8 cellular contexts compared by ENCODE assay signal in the genomic region with DNA sequence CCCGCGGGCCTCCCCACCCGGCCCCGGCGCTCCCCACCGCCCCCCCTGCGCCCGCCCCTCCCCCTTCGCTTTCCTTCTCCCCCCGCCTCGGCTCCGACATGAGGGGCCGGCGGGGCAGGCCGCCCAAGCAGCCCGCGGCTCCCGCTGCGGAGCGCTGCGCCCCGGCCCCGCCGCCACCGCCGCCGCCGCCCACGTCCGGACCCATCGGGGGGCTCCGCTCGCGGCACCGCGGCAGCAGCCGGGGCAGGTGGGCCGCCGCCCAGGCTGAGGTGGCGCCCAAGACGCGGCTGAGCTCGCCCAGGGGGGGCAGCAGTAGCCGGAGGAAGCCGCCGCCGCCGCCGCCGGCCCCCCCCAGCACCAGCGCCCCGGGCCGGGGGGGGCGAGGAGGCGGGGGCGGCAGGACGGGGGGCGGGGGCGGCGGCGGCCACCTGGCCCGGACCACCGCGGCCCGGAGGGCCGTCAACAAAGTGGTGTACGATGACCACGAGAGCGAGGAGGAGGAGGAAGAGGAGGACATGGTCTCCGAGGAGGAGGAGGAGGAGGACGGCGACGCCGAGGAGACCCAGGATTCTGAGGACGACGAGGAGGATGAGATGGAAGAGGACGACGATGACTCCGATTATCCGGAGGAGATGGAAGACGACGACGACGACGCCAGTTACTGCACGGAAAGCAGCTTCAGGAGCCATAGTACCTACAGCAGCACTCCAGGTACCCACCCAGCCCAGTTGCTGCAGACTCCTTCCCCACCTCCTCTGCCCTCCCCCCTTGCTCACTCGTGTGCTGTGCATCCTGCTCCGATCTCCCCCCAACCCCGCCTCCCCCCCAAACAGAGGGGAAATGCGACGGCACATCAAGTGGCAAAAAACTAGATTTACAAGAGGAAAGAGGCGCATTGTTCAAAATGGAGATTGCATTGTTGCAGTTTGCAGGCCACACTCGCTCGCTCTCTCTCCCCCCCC. TPM values are rescaled to one million over a fixed set of nuclear protein-coding genes. Genes with fewer than 3 reads are reported as not detected.
DNase-seq lines count a peak whose midpoint lies in the region; ATAC-seq and TF ChIP-seq lines count a peak whose summit lies in the region.
"Not testable (repeated sequence)": the region's sequence is repeated elsewhere in the genome, so short reads cannot be mapped to it uniquely, and the experiment has no call there.

No MANE protein-coding gene starts in this region.

- TF ChIP-seq CTCF in DND-41 (IDR thresholded peaks at IDR 0.05; ENCODE audit: borderline replicate concordance, extremely low read depth, low read length, poor library complexity, severe bottlenecking); KMS-11 (conservative IDR thresholded peaks at IDR 0.05; ENCODE audit: low read depth, low read length); foreskin keratinocyte (conservative IDR thresholded peaks at IDR 0.05): not testable (repeated sequence)

- peaks cover 12% of the 10 kb centered on the region for H3K36me3 ChIP-seq in DND-41 (ENCODE audit: insufficient read depth, low read length)
- H3K36me3 ChIP-seq in GM23248 (ENCODE audit: low read depth); KMS-11 (ENCODE audit: insufficient read depth): not testable (repeated sequence)

- H3K4me1 ChIP-seq in DND-41 (ENCODE audit: insufficient read depth, low read length): peaks cover 50% of the 10 kb centered on the region
- peaks cover 22% of the 10 kb centered on the region for H3K4me1 ChIP-seq in GM23248 (ENCODE audit: insufficient read depth)
- H3K4me1 ChIP-seq in KMS-11 (ENCODE audit: low read depth, poor library complexity, severe bottlenecking): peaks cover 34% of the 10 kb centered on the region
- H3K4me1 ChIP-seq in foreskin keratinocyte: peaks cover 26% of the 10 kb centered on the region

- not testable (repeated sequence) for H3K9me3 ChIP-seq in DND-41 (ENCODE audit: insufficient read depth, low read length, severe bottlenecking); GM23248 (ENCODE audit: low read depth)

- peaks cover 55% of the 10 kb centered on the region for H3K79me2 ChIP-seq in DND-41 (ENCODE audit: insufficient read depth, low read length)
- peaks cover 51% of the 10 kb centered on the region for H3K79me2 ChIP-seq in GM23248 (ENCODE audit: insufficient read depth)
- peaks cover 45% of the 10 kb centered on the region for H3K79me2 ChIP-seq in KMS-11 (ENCODE audit: insufficient read depth, low read depth)

- H3K4me2 ChIP-seq in DND-41 (ENCODE audit: insufficient read depth, low read length) (peak overlapping the region; percentile 71), GM23248 (ENCODE audit: unreplicated experiment) (peak overlapping the region; percentile 98), KMS-11 (peak overlapping the region; percentile 98; the same call in 1 of the 2 replicates)

- peaks cover 24 to 44% of the 10 kb centered on the region in 2 donors for H3K4me1 Mint-ChIP-seq in natural killer cell treated with Interleukin-12 subunit alpha and Interleukin-12 subunit beta and Interleukin-15 and Interleukin-18, amount 100 ng/mL, for 72 hours (ENCODE audit: low read depth in 2 of 2)
- peaks cover 33% of the 10 kb centered on the region for H3K4me1 Mint-ChIP-seq in stimulated activated effector memory CD8-positive, alpha-beta T cell treated with anti-CD3 and anti-CD28 coated beads, Interleukin-12 subunit alpha, Interleukin-12 subunit beta, amount 100 ng/mL, for 72 hours

- not testable (repeated sequence) for H3K27me3 Mint-ChIP-seq in natural killer cell treated with Interleukin-12 subunit alpha and Interleukin-12 subunit beta and Interleukin-15 and Interleukin-18, amount 100 ng/mL, for 72 hours

- H3K27ac Mint-ChIP-seq in natural killer cell treated with Interleukin-12 subunit alpha and Interleukin-12 subunit beta and Interleukin-15 and Interleukin-18, amount 100 ng/mL, for 72 hours: peak overlapping the region; percentile 83 to 91
- peak overlapping the region; percentile 95 for H3K27ac Mint-ChIP-seq in stimulated activated effector memory CD8-positive, alpha-beta T cell treated with anti-CD3 and anti-CD28 coated beads, Interleukin-12 subunit alpha, Interleukin-12 subunit beta, amount 100 ng/mL, for 72 hours

- H3K36me3 Mint-ChIP-seq in natural killer cell treated with Interleukin-12 subunit alpha and Interleukin-12 subunit beta and Interleukin-15 and Interleukin-18, amount 100 ng/mL, for 72 hours: not testable (repeated sequence)
- peaks cover 39% of the 10 kb centered on the region for H3K36me3 Mint-ChIP-seq in stimulated activated effector memory CD8-positive, alpha-beta T cell treated with anti-CD3 and anti-CD28 coated beads, Interleukin-12 subunit alpha, Interleukin-12 subunit beta, amount 100 ng/mL, for 72 hours

- 1% methylated on average over 19 to 59 of the region's 94 CpGs for WGBS in GM23248 (ENCODE audit: low coverage in 1 of 2, low lambda C conversion rate in 2 of 2, missing lambda C conversion rate in 2 of 2), 2 experiments

- DNase-seq in DND-41 (peak; percentile 83), GM23248 (peak; percentile 61), SKM-1 treated with dmso at 0.1 percent for 144 hours (lab: John Stamatoyannopoulos, UW; ENCODE audit: unreplicated experiment) (peak; percentile 16)
- DNase-seq in activated naive CD4-positive, alpha-beta T cell treated with Interleukin-2 at 50 U/mL for 16 hours: peak; percentile 44
- DNase-seq in foreskin keratinocyte: not testable (repeated sequence)
- DNase-seq in natural killer cell treated with Interleukin-12 subunit alpha and Interleukin-12 subunit beta and Interleukin-15 and Interleukin-18, amount 100 ng/mL, for 72 hours (ENCODE audit: low spot score): peak; percentile 64
- peak; percentile 45 to 87 for DNase-seq in stimulated activated effector memory CD8-positive, alpha-beta T cell treated with anti-CD3 and anti-CD28 coated beads, Interleukin-12 subunit alpha, Interleukin-12 subunit beta, amount 100 ng/mL, for 72 hours (ENCODE audit: low spot score in 2 of 2)

- H3K4me3 ChIP-seq in DND-41 (ENCODE audit: low read depth in 1 of 2, low read length in 2 of 2): peak overlapping the region; percentile 55 to 94; a peak in 3 of 4 replicates
- peak overlapping the region; percentile 93 for H3K4me3 ChIP-seq in GM23248
- H3K4me3 ChIP-seq in KMS-11 (IDR thresholded peaks at IDR 0.05; ENCODE audit: insufficient read depth, low read depth, low read length): not testable (repeated sequence)

- peaks cover 17% of the 10 kb centered on the region for H4K20me1 ChIP-seq in DND-41 (ENCODE audit: insufficient read depth, low read length)
- H4K20me1 ChIP-seq in GM23248 (ENCODE audit: insufficient read depth): peaks cover 16% of the 10 kb centered on the region
- not testable (repeated sequence) for H4K20me1 ChIP-seq in KMS-11 (ENCODE audit: insufficient read depth)

- H3K9me2 ChIP-seq in GM23248 (ENCODE audit: insufficient read depth): not testable (repeated sequence)

- H3K4me3 Mint-ChIP-seq in natural killer cell treated with Interleukin-12 subunit alpha and Interleukin-12 subunit beta and Interleukin-15 and Interleukin-18, amount 100 ng/mL, for 72 hours: peak overlapping the region; percentile 96
- peak overlapping the region; percentile 89 for H3K4me3 Mint-ChIP-seq in stimulated activated effector memory CD8-positive, alpha-beta T cell treated with anti-CD3 and anti-CD28 coated beads, Interleukin-12 subunit alpha, Interleukin-12 subunit beta, amount 100 ng/mL, for 72 hours

- not testable (repeated sequence) for H3K9me3 Mint-ChIP-seq in natural killer cell treated with Interleukin-12 subunit alpha and Interleukin-12 subunit beta and Interleukin-15 and Interleukin-18, amount 100 ng/mL, for 72 hours; stimulated activated effector memory CD8-positive, alpha-beta T cell treated with anti-CD3 and anti-CD28 coated beads, Interleukin-12 subunit alpha, Interleukin-12 subunit beta, amount 100 ng/mL, for 72 hours

- peak overlapping the region; percentile 98 for H3K27ac ChIP-seq in DND-41 (ENCODE audit: low read length)
- H3K27ac ChIP-seq in GM23248: peak overlapping the region; percentile 41
- H3K27ac ChIP-seq in KMS-11: peak overlapping the region; percentile 70
- H3K27ac ChIP-seq in foreskin keratinocyte: not testable (repeated sequence)

- ATAC-seq in DND-41 (ENCODE audit: insufficient read depth, low read depth) (peak; percentile 68), foreskin keratinocyte (peak; percentile 49)
- ATAC-seq in natural killer cell treated with Interleukin-12 subunit alpha and Interleukin-12 subunit beta and Interleukin-15 and Interleukin-18, amount 100 ng/mL, for 72 hours: peak; percentile 75 to 79
- peak; percentile 69 for ATAC-seq in stimulated activated effector memory CD8-positive, alpha-beta T cell treated with anti-CD3 and anti-CD28 coated beads, Interleukin-12 subunit alpha, Interleukin-12 subunit beta, amount 100 ng/mL, for 72 hours

- H2AFZ ChIP-seq in DND-41 (ENCODE audit: low read depth, low read length): peak overlapping the region; percentile 94
- peak overlapping the region; percentile 63 for H2AFZ ChIP-seq in GM23248
- peak overlapping the region; percentile 50; the same call in 1 of the 2 replicates for H2AFZ ChIP-seq in KMS-11 (ENCODE audit: low read depth)

- not testable (repeated sequence) for H3K27me3 ChIP-seq in DND-41 (ENCODE audit: insufficient read depth, low read length, poor library complexity); GM23248 (replicated peaks; ENCODE audit: insufficient read depth); KMS-11 (ENCODE audit: insufficient read depth, low read depth); foreskin keratinocyte

- peaks cover 18% of the 10 kb centered on the region for H3F3A ChIP-seq in GM23248 (ENCODE audit: insufficient read depth)

- in situ Hi-C loops in GM23248 (cut with MboI): not testable (repeated sequence)

- peak overlapping the region; percentile 81 for H3K9ac ChIP-seq in DND-41 (ENCODE audit: low read depth, low read length)
- H3K9ac ChIP-seq in GM23248: peak overlapping the region; percentile 84
- peak overlapping the region; percentile 75; the same call in 1 of the 2 replicates for H3K9ac ChIP-seq in KMS-11

RNA-seq across cellular contexts. Expression of gene BPTF, which starts 0.6 kb away (rescaled TPM):
- 18.2 and 26.9 TPM in 2 replicates for total RNA-seq in GM23248 (2014; rRNA removed; shearing (Covaris generic))
- polyA plus RNA-seq in GM23248 (2016; fragmentation: Nextera tagmentation; extraction: Ambion mirVana) (11.4 and 15.6 TPM in 2 replicates), foreskin keratinocyte (10.3 and 11.6 TPM in 2 replicates)
- total RNA-seq in foreskin keratinocyte: 39.7 and 41.6 TPM in 2 replicates
- total RNA-seq in natural killer cell treated with Interleukin-12 subunit alpha and Interleukin-12 subunit beta and Interleukin-15 and Interleukin-18, amount 100 ng/mL, for 72 hours: 10 to 100 TPM; 73.4 to 94.7 TPM
